In the genomic region with DNA sequence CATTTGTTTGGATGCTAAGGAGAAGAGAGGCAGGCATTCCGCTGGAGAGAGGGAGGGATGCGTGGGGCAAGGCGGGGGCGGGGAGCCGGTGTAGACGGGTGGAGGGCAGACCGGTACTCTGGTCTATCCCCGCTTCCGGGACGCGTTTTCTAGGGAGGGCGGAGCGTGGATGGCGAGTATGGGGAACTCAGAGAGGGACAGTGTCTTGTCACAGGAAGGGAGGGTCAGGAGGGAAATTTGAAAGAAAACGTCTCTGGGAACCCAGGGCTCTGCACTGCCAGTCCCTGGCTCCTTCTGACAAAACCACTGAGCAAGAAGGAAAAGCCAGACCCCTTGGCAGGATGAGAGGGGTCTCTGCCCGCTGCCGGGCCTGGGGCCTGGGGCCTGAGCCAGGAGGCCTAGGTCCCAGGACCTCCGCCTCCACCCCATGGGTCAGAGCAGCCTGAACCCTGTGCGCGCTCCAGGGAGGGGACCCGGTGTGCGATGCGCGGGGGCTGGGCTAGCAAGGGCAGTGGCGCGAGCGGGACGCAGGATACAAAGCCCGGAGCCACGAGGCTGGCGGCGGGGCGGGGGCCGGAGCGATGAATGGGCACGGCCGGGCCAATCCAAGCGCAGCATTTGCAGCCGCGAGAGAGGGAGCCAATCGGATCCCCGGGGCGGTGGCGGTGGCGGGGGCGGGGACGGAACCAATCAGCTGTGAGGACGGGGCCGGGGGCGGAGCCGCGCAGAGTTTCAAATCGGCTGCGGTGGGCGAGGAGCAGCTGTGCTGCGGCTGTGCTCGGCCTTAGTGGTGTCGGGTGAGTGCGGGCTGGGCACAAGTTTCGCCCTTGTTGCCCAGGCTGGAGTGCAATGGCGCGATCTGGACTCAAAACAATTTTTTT, we compare ENCODE assay signal across 9 cellular contexts. TPM values are rescaled to one million over a fixed set of nuclear protein-coding genes. Genes with fewer than 3 reads are reported as not detected.
DNase-seq lines count a peak whose midpoint lies in the region; ATAC-seq and TF ChIP-seq lines count a peak whose summit lies in the region.
"Had no signal": no experiment of that assay in that cellular context is flagged by ENCODE, and none has a peak within 500 bp of the region (broad histone marks: within the 10 kb centered on the region; RNA-seq: fewer than 3 reads in every experiment).

Gene PIMREG, plus strand, starts transcription at position 764 of the 881 bp plus-strand sequence. CDS start 656 bp downstream, outside the sequence.

- POLR2A ChIA-PET in AG04450 (lab: Yijun Ruan, JAX): interaction anchor here (0.6 to 1.4 kb wide), 4 partner anchors 78 to 951 kb away, joined by 3 to 7 read pairs (median 4); partner anchors contain the start of genes KIAA0753, NLRP1 and TXNDC17

- no peaks in the 10 kb centered on the region for H3K27me3 ChIP-seq in AG04450 (ENCODE audit: control insufficient read depth, insufficient read depth, low read length)

- H3K27ac ChIP-seq in AG04450 (ENCODE audit: low read depth, low read length) (peak within 1 kb of the TSS; percentile 84), coronary artery (no peak within 1 kb of the TSS)
- H3K27ac ChIP-seq: HL-60 had no signal

- H3K9me3 ChIP-seq in AG04450 (ENCODE audit: control insufficient read depth, insufficient read depth, low read length): no peaks in the 10 kb centered on the region

- TF ChIP-seq CTCF in AG04450 (IDR thresholded peaks at IDR 0.05; ENCODE audit: low read depth, low read length): no peak
- no peak for TF ChIP-seq CTCF in coronary artery (IDR thresholded peaks at IDR 0.05)

- H3K4me3 ChIP-seq in AG04450 (ENCODE audit: low read depth, low read length) (peak within 1 kb of the TSS; percentile 75), coronary artery (peak within 1 kb of the TSS; percentile 74)

- ATAC-seq in GM18909 (IDR thresholded peaks at IDR 0.05; ENCODE audit: poor library complexity, unreplicated experiment): peak; percentile 89
- ATAC-seq in HG03159 (IDR thresholded peaks at IDR 0.05; ENCODE audit: unreplicated experiment): peak; percentile 87

- DNase-seq in AG04450 (ENCODE audit: low read depth, low spot score): peak; percentile 68
- peak; percentile 83 for DNase-seq in NCI-H345 treated with DMSO at 0.1 percent for 48 hours (lab: John Stamatoyannopoulos, UW; ENCODE audit: unreplicated experiment)
- DNase-seq in activated CD4-positive, alpha-beta T cell treated with anti-CD3 and anti-CD28 coated beads for 4 hours: peak; percentile 94 to 95
- DNase-seq in coronary artery (ENCODE audit: low spot score): peak; percentile 90
- peak; percentile 99 for DNase-seq in left kidney (ENCODE audit: low read depth, low spot score)
- DNase-seq in stimulated activated CD4-positive, alpha-beta T cell treated with anti-CD3 and anti-CD28 coated beads, Interleukin-1b, Interleukin-23, amount 100 ng/mL, for 4 hours (ENCODE audit: low read depth in 2 of 2): peak; percentile 95

- CTCF ChIA-PET in AG04450 (lab: Charles Lee): interaction anchor here (0.6 to 1.0 kb wide), 3 partner anchors 29 to 967 kb away, joined by 3 to 7 read pairs (median 3); no protein-coding TSS in a partner anchor

RNA-seq across cellular contexts. Expression of gene PIMREG, which starts in this region (rescaled TPM):
- polyA plus RNA-seq in AG04450 (2011; rRNA removed): 7.0 and 7.7 TPM in 2 replicates
- polyA minus RNA-seq in AG04450 (2011; rRNA and poly(A)+ RNA removed): 4.5 and 5.0 TPM in 2 replicates
